21 cellular contexts compared by ENCODE assay signal in genomic region chr20:64140956-64141355, GRCh38. TPM values are rescaled to one million over a fixed set of nuclear protein-coding genes. Genes with fewer than 3 reads are reported as not detected.
A peak's percentile ranks its signal among the peaks of the same experiment; 100 is the strongest.
DNase-seq lines count a peak whose midpoint lies in the region; ATAC-seq and TF ChIP-seq lines count a peak whose summit lies in the region.
"Had no signal": no experiment of that assay in that cellular context is flagged by ENCODE, and none has a peak within 500 bp of the region (broad histone marks: within the 10 kb centered on the region; RNA-seq: fewer than 3 reads in every experiment).

No MANE protein-coding gene starts in this region.

- WGBS in sigmoid colon, 2 donors = 78 to 81% methylated on average over 10 of the region's 10 CpGs

- H3K36me3 ChIP-seq in H7 (replicated peaks; ENCODE audit: control insufficient read depth, insufficient read depth, low read length) = no peaks in the 10 kb centered on the region
- no peaks in the 10 kb centered on the region for H3K36me3 ChIP-seq in lower lobe of right lung
- no peaks in the 10 kb centered on the region for H3K36me3 ChIP-seq in sigmoid colon
- H3K36me3 ChIP-seq: BLaER1 had no signal

- CTCF ChIA-PET in activated CD8-positive, alpha-beta memory T cell treated with anti-CD3 and anti-CD28 coated beads, Interleukin-2, amount 10 ng/mL, durations not matched to agents 7 days and 5 days (lab: Charles Lee) = no interaction called here
- CTCF ChIA-PET in Calu3 (lab: Charles Lee) = interaction anchor here (0.5 to 2.3 kb wide), 4 partner anchors 10 to 21 kb away, joined by 3 to 5 read pairs (median 4); no protein-coding TSS in a partner anchor
- CTCF ChIA-PET in T-cell (lab: Charles Lee) = no interaction called here

- no peaks in the 10 kb centered on the region for H3K4me1 Mint-ChIP-seq in activated CD8-positive, alpha-beta memory T cell treated with anti-CD3 and anti-CD28 coated beads, Interleukin-2, amount 10 ng/mL, durations not matched to agents 7 days and 5 days
- H3K4me1 Mint-ChIP-seq in Calu3 (ENCODE audit: low read depth, unreplicated experiment) (no peaks in the 10 kb centered on the region), T-cell (no peaks in the 10 kb centered on the region)

- TF ChIP-seq CTCF in lower lobe of right lung (IDR thresholded peaks at IDR 0.05) (no peak), sigmoid colon (IDR thresholded peaks at IDR 0.05) (no peak), Calu3 (IDR thresholded peaks at IDR 0.05; ENCODE audit: unreplicated experiment) (no peak)

- intact Hi-C loops in lower lobe of right lung (cut with DNase I) (no loop called here), sigmoid colon (cut with DNase I) (no loop called here), Calu3 (cut with micrococcal nuclease; ENCODE audit: unreplicated experiment) (no loop called here)

- POLR2A ChIA-PET in T-cell (lab: Charles Lee) = no interaction called here

- DNase-seq in activated CD8-positive, alpha-beta memory T cell treated with anti-CD3 and anti-CD28 coated beads, Interleukin-2, amount 50 U/mL, for 4 hours = peak; percentile 2
- DNase-seq in activated CD8-positive, alpha-beta memory T cell treated with anti-CD3 and anti-CD28 coated beads, Interleukin-2, amount 10 ng/mL, durations not matched to agents 7 days and 5 days = no peak
- peak; percentile 30 for DNase-seq in H7
- DNase-seq in lower lobe of right lung = peak; percentile 35
- peak; percentile 53 for DNase-seq in sigmoid colon
- no peak for DNase-seq in Calu3
- no peak for DNase-seq in hypothalamus (lab: John Stamatoyannopoulos, UW)
- DNase-seq in T-cell = no peak
- DNase-seq: DND-41, GM23248, NCI-H1417 treated with DMSO at 0.1 percent for 48 hours, NCI-H1930, NCI-H446, NCI-H69, SIG-M5 had no signal

- H3K27me3 ChIP-seq in H7 (ENCODE audit: control insufficient read depth, insufficient read depth, low read length) (no peaks in the 10 kb centered on the region), lower lobe of right lung (ENCODE audit: low read depth) (peaks cover 11% of the 10 kb centered on the region), sigmoid colon (peaks cover 0 to 37% (median 9%) of the 10 kb centered on the region in 3 donors)
- H3K27me3 ChIP-seq: BLaER1 had no signal

- H3K4me3 ChIP-seq in H7 (ENCODE audit: insufficient read depth, low read depth, low read length) (no peak overlapping the region), lower lobe of right lung (no peak overlapping the region), sigmoid colon (no peak overlapping the region)
- H3K4me3 ChIP-seq: BLaER1, GM12878, GM23248, K562 had no signal

- no peaks in the 10 kb centered on the region for H3K27me3 Mint-ChIP-seq in activated CD8-positive, alpha-beta memory T cell treated with anti-CD3 and anti-CD28 coated beads, Interleukin-2, amount 10 ng/mL, durations not matched to agents 7 days and 5 days
- peaks cover 52% of the 10 kb centered on the region for H3K27me3 Mint-ChIP-seq in Calu3 (ENCODE audit: unreplicated experiment)
- peaks cover 4 to 17% of the 10 kb centered on the region in 2 donors for H3K27me3 Mint-ChIP-seq in T-cell

- BruUV-seq in Calu3 (replicated peaks; lab: Mats Ljungman, UMichigan) = no TSS peak

- no peak for TF ChIP-seq EP300 in sigmoid colon (IDR thresholded peaks at IDR 0.05)

- no peak overlapping the region for H3K27ac Mint-ChIP-seq in activated CD8-positive, alpha-beta memory T cell treated with anti-CD3 and anti-CD28 coated beads, Interleukin-2, amount 10 ng/mL, durations not matched to agents 7 days and 5 days
- H3K27ac Mint-ChIP-seq in Calu3 (ENCODE audit: unreplicated experiment) = no peak overlapping the region
- no peak overlapping the region for H3K27ac Mint-ChIP-seq in T-cell
- H3K27ac Mint-ChIP-seq: CD8-positive, alpha-beta T cell had no signal

- no peak for ATAC-seq in activated CD8-positive, alpha-beta memory T cell treated with anti-CD3 and anti-CD28 coated beads, Interleukin-2, amount 10 ng/mL, durations not matched to agents 7 days and 5 days
- ATAC-seq in lower lobe of right lung (no peak), T-cell (replicated peaks in 1 of 4) (no peak)
- ATAC-seq: CD8-positive, alpha-beta T cell; GM12878; K562 had no signal

- H3K4me3 Mint-ChIP-seq in activated CD8-positive, alpha-beta memory T cell treated with anti-CD3 and anti-CD28 coated beads, Interleukin-2, amount 10 ng/mL, durations not matched to agents 7 days and 5 days = no peak overlapping the region
- no peak overlapping the region for H3K4me3 Mint-ChIP-seq in Calu3 (ENCODE audit: low read depth, unreplicated experiment)
- H3K4me3 Mint-ChIP-seq in T-cell = no peak overlapping the region
- H3K4me3 Mint-ChIP-seq: CD8-positive, alpha-beta T cell had no signal

- no peaks in the 10 kb centered on the region for H3K36me3 Mint-ChIP-seq in activated CD8-positive, alpha-beta memory T cell treated with anti-CD3 and anti-CD28 coated beads, Interleukin-2, amount 10 ng/mL, durations not matched to agents 7 days and 5 days
- H3K36me3 Mint-ChIP-seq in Calu3 (ENCODE audit: insufficient read depth, unreplicated experiment) (no peaks in the 10 kb centered on the region), T-cell (no peaks in the 10 kb centered on the region)
- H3K36me3 Mint-ChIP-seq: CD8-positive, alpha-beta T cell had no signal

- H3K9me3 Mint-ChIP-seq in activated CD8-positive, alpha-beta memory T cell treated with anti-CD3 and anti-CD28 coated beads, Interleukin-2, amount 10 ng/mL, durations not matched to agents 7 days and 5 days (ENCODE audit: low read depth) = peaks cover 12% of the 10 kb centered on the region
- H3K9me3 Mint-ChIP-seq in Calu3 (ENCODE audit: low read depth, unreplicated experiment) (peaks cover 9% of the 10 kb centered on the region), T-cell (peaks cover 5 to 9% (median 5%) of the 10 kb centered on the region in 3 donors)

- H3K4me1 ChIP-seq in lower lobe of right lung (no peaks in the 10 kb centered on the region), sigmoid colon (no peaks in the 10 kb centered on the region)

- H3K9me3 ChIP-seq in lower lobe of right lung (no peaks in the 10 kb centered on the region), sigmoid colon (peaks cover 0 to 6% (median 2%) of the 10 kb centered on the region in 4 donors)

- H3K27ac ChIP-seq in lower lobe of right lung (no peak overlapping the region), sigmoid colon (no peak overlapping the region)
- H3K27ac ChIP-seq: BLaER1, GM23248 had no signal

- TF ChIP-seq POLR2A in sigmoid colon (IDR thresholded peaks at IDR 0.05) = no peak

RNA-seq across cellular contexts. Expression of gene MYT1, which starts 23.3 kb away (rescaled TPM):
- not detected for total RNA-seq in activated CD8-positive, alpha-beta memory T cell treated with anti-CD3 and anti-CD28 coated beads, Interleukin-2, amount 10 ng/mL, durations not matched to agents 7 days and 5 days
- 0.69 and 2.1 TPM in 2 replicates for total RNA-seq in H7 (2014; rRNA removed; shearing (Covaris generic))
- total RNA-seq in lower lobe of right lung (not detected), sigmoid colon (1 to 10 TPM in 1 of 4 donors, under 1 TPM in 3; under 0.01 to 1.1 (median 0.22) TPM), Calu3 (2022) (0.45 TPM in 1 of 2 replicates, not detected in the other), T-cell (under 1 TPM in 1 of 5 donors, not detected in 4; 0.06 TPM)
- polyA plus RNA-seq in sigmoid colon = under 1 TPM in 1 of 3 donors, not detected in 2; 0.31 TPM
- total RNA-seq: CD8-positive, alpha-beta T cell; GM12878; GM23248 had no signal
- polyA plus RNA-seq: GM23248 had no signal

RNA-seq across cellular contexts. Expression of gene NPBWR2, which starts 33.6 kb away (rescaled TPM):
- not detected for total RNA-seq in activated CD8-positive, alpha-beta memory T cell treated with anti-CD3 and anti-CD28 coated beads, Interleukin-2, amount 10 ng/mL, durations not matched to agents 7 days and 5 days
- not detected in 2 replicates for total RNA-seq in H7 (2014; rRNA removed; shearing (Covaris generic))
- total RNA-seq in lower lobe of right lung = not detected
- total RNA-seq in sigmoid colon = not detected
- polyA plus RNA-seq in sigmoid colon = not detected
- total RNA-seq in Calu3 (2022) = not detected in 2 replicates
- not detected for total RNA-seq in T-cell
- total RNA-seq: A172; CD8-positive, alpha-beta T cell; GM12878; GM23248; K562; OCI-LY7 had no signal
- polyA plus RNA-seq: GM12878, GM23248, K562 had no signal

RNA-seq across cellular contexts. Expression of gene LKAAEAR1, which starts 56.8 kb away (rescaled TPM):
- total RNA-seq in activated CD8-positive, alpha-beta memory T cell treated with anti-CD3 and anti-CD28 coated beads, Interleukin-2, amount 10 ng/mL, durations not matched to agents 7 days and 5 days = not detected
- 0.45 TPM in 1 of 2 replicates, not detected in the other for total RNA-seq in H7 (2014; rRNA removed; shearing (Covaris generic))
- total RNA-seq in lower lobe of right lung (0.97 TPM), sigmoid colon (1 to 10 TPM in 1 of 4 donors, not detected in 3; 1.5 TPM), Calu3 (2022) (not detected in 2 replicates), T-cell (under 1 TPM in 3 of 5 donors, not detected in 2; 0.30 to 0.86 (median 0.35) TPM)
- polyA plus RNA-seq in sigmoid colon = under 1 TPM in 1 of 3 donors, not detected in 2; 0.19 TPM
- total RNA-seq: A172, GM12878, K562, OCI-LY7 had no signal
- polyA plus RNA-seq: GM12878, K562 had no signal

Comparison
In these comparisons a context has a peak if more than half of its experiments do, and no peak if none do; other contexts are left out.
1. DNase-seq: peak in activated CD8-positive, alpha-beta memory T cell treated with anti-CD3 and anti-CD28 coated beads, Interleukin-2, amount 50 U/mL, for 4 hours (single experiment), H7 (single experiment), lower lobe of right lung (single experiment) and sigmoid colon (single experiment); none in activated CD8-positive, alpha-beta memory T cell treated with anti-CD3 and anti-CD28 coated beads, Interleukin-2, amount 10 ng/mL, durations not matched to agents 7 days and 5 days (single experiment), Calu3 (single experiment), hypothalamus (0 of 51) and T-cell (0 of 34).